11 cellular contexts compared by ENCODE assay signal in genomic region chrX:16649858-16650257, GRCh38. TPM values are rescaled to one million over a fixed set of nuclear protein-coding genes. Genes with fewer than 3 reads are reported as not detected.
"Had no signal": no experiment of that assay in that cellular context is flagged by ENCODE, and none has a peak within 500 bp of the region (broad histone marks: within the 10 kb centered on the region; RNA-seq: fewer than 3 reads in every experiment).

S100G (plus strand) TSS chrX:16650158; CDS start chrX:16651007, 849 bp downstream.

- H3K9me3 ChIP-seq: HAP-1 had no signal

- DNase-seq: GM23248, GOT3, H7, HFFc6 had no signal

- H3K4me3 ChIP-seq: GM23248, HAP-1, K562 had no signal

- H3K27ac Mint-ChIP-seq: HFFc6 had no signal

- H3K4me3 Mint-ChIP-seq: HFFc6 had no signal

- H3K9me3 Mint-ChIP-seq: HFFc6 had no signal

- H3K27ac ChIP-seq: GM23248, HL-60 had no signal

- ATAC-seq: HCT116, HepG2, K562 had no signal

RNA-seq across cellular contexts. Expression of gene S100G, which starts in this region (rescaled TPM):
- total RNA-seq: GM23248, H4, H7, HepG2, HFFc6, HT1080, K562 had no signal
